In the genomic region with DNA sequence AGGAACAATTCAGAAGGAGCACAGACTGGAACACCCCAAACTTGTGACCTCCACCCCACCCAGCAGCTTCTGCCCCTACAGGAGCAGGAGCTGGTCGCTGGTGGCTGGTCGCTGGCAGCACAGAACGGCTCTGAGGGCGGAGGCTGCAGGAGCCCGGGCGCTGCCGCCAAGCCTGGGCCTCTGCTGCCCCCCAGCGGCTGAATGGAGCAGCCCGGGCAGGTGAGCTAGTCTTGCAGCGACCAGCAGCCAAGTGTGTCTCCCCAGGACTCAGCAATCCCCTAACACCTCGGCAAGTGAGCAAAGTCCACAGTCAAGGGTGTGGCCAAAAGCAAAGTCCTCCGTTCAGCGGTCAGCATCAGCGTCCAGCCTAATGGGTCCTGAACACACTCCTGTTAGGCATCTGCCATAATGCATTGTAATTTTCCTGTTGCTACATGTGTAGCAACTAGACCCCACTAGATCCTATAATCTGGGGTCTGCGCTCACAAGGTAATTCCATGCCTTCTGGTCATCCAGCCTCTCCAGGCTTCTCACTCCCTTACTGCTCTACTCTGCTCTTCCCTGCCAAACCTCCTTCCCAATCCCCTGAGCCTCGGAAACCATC, we compare ENCODE assay signal across 8 cellular contexts. TPM values are rescaled to one million over a fixed set of nuclear protein-coding genes. Genes with fewer than 3 reads are reported as not detected.
A peak's percentile ranks its signal among the peaks of the same experiment; 100 is the strongest.
DNase-seq lines count a peak whose midpoint lies in the region; ATAC-seq, FAIRE-seq and TF ChIP-seq lines count a peak whose summit lies in the region.

No MANE protein-coding gene starts in this region.

- POLR2A ChIA-PET in endothelial cell of umbilical vein (lab: Charles Lee), result no interaction called here

- DNase-seq in GM13976 (ENCODE audit: low spot score), result peak; percentile 91
- DNase-seq in HPDE6-E6E7 (ENCODE audit: extremely low spot score), result peak; percentile 88
- peak; percentile 37 for DNase-seq in NOMO-1 treated with DMSO at 0.1 percent for 48 hours (lab: John Stamatoyannopoulos, UW; ENCODE audit: unreplicated experiment)
- DNase-seq in activated CD8-positive, alpha-beta memory T cell treated with anti-CD3 and anti-CD28 coated beads, Interleukin-2, amount 50 U/mL, for 1 hour (ENCODE audit: extremely low read depth), result peak; percentile 21
- DNase-seq in endothelial cell of umbilical vein (ENCODE audit: low read depth, low spot score), result peak; percentile 61
- DNase-seq in mucosa of gallbladder (ENCODE audit: low spot score), result peak; percentile 92
- peak; percentile 75 for DNase-seq in stimulated activated CD8-positive, alpha-beta memory T cell treated with anti-CD3 and anti-CD28 coated beads, Interleukin-4, amount 100 ng/mL, for 24 hours (ENCODE audit: low read depth)

- intact Hi-C loops in endothelial cell of umbilical vein (cut with micrococcal nuclease), result loop anchor here (1.0 kb wide), 1 partner anchor 1109 kb away; no protein-coding TSS in a partner anchor

- H3K27me3 ChIP-seq in endothelial cell of umbilical vein (ENCODE audit: control insufficient read depth in 2 of 2, insufficient read depth in 2 of 2, low read length in 2 of 2), result peaks cover 2 to 3% of the 10 kb centered on the region in 2 experiments

- H3K9me1 ChIP-seq in endothelial cell of umbilical vein (replicated peaks; ENCODE audit: control insufficient read depth, extremely low read depth, insufficient read depth, low read length), result no peaks in the 10 kb centered on the region

- H3K9me3 ChIP-seq in endothelial cell of umbilical vein (replicated peaks; ENCODE audit: control insufficient read depth, insufficient read depth, low read length), result no peaks in the 10 kb centered on the region

- H3K4me3 ChIP-seq in endothelial cell of umbilical vein (replicated peaks in 1 of 3; ENCODE audit: insufficient read depth in 1 of 3, low read depth in 1 of 3, low read length in 3 of 3), result no peak overlapping the region

- CTCF ChIA-PET in endothelial cell of umbilical vein (lab: Charles Lee), result interaction anchor here (0.6 to 7.8 kb wide), 23 partner anchors 8 to 1131 kb away, joined by 3 to 338 read pairs (median 4); a partner anchor contains a TSS

- H3K9ac ChIP-seq in endothelial cell of umbilical vein (replicated peaks; ENCODE audit: extremely low read depth, insufficient read depth, low read length), result no peak overlapping the region

- no peak for TF ChIP-seq POLR2A in endothelial cell of umbilical vein (IDR thresholded peaks at IDR 0.05; ENCODE audit: low read depth, low read length)

- peak; percentile 56 for FAIRE-seq in endothelial cell of umbilical vein (lab: Jason Lieb, UNC)

- TF ChIP-seq CTCF in GM13976 (IDR thresholded peaks at IDR 0.05; ENCODE audit: borderline replicate concordance, control extremely low read depth, extremely low read depth, insufficient read depth, missing control alignments), result peak; percentile 98
- TF ChIP-seq CTCF in endothelial cell of umbilical vein (IDR thresholded peaks at IDR 0.05; ENCODE audit: extremely low read depth in 1 of 2, insufficient read depth in 1 of 2, low read depth in 1 of 2, low read length in 2 of 2), result peak; percentile 93 to 99

- dilution Hi-C loops in endothelial cell of umbilical vein (cut with MboI; ENCODE audit: extremely low pct_ligation_motif_present, low sequenced_read_pairs), result no loop called here

- in situ Hi-C loops in GM13976 (cut with MboI; ENCODE audit: low sequenced_read_pairs, unreplicated experiment), result no loop called here

- no peak overlapping the region for H3K4me2 ChIP-seq in endothelial cell of umbilical vein (ENCODE audit: insufficient read depth, low read length)

- no peaks in the 10 kb centered on the region for H4K20me1 ChIP-seq in endothelial cell of umbilical vein (replicated peaks; ENCODE audit: control insufficient read depth, extremely low read depth, insufficient read depth, low read length)

- H3K27ac ChIP-seq in endothelial cell of umbilical vein (ENCODE audit: insufficient read depth, low read depth, low read length), result no peak overlapping the region

- H2AFZ ChIP-seq in endothelial cell of umbilical vein (ENCODE audit: low read depth, low read length), result no peak overlapping the region

- no peaks in the 10 kb centered on the region for H3K4me1 ChIP-seq in endothelial cell of umbilical vein (ENCODE audit: control insufficient read depth, extremely low read depth, insufficient read depth, low read length)

- ATAC-seq in GM21447 (IDR thresholded peaks at IDR 0.05; ENCODE audit: unreplicated experiment), result no peak

- H3K79me2 ChIP-seq in endothelial cell of umbilical vein (ENCODE audit: control insufficient read depth, insufficient read depth, low read length), result no peaks in the 10 kb centered on the region

- BruUV-seq in endothelial cell of umbilical vein (replicated peaks; lab: Mats Ljungman, UMichigan), result no TSS peak

- no peaks in the 10 kb centered on the region for H3K36me3 ChIP-seq in endothelial cell of umbilical vein (ENCODE audit: control insufficient read depth in 2 of 2, extremely low read depth in 1 of 2, insufficient read depth in 2 of 2, low read length in 2 of 2)

TF ChIP-seq in endothelial cell of umbilical vein, 7 proteins besides CTCF, POLR2A, EP300 and RAD21:
- TF ChIP-seq GATA2 (IDR thresholded peaks at IDR 0.05; ENCODE audit: insufficient read depth, insufficient read length, low read depth, low read length), result no peak

RNA-seq across cellular contexts. Expression of a gene that starts 12.1 kb away (rescaled TPM):
- total RNA-seq in endothelial cell of umbilical vein (not detected in 2 replicates), mucosa of gallbladder (6.2 TPM)
- not detected in 2 replicates for polyA plus RNA-seq in endothelial cell of umbilical vein
- not detected in 2 replicates for polyA plus RNA-seq in endothelial cell of umbilical vein (2011; cell fraction: cytosol; rRNA removed)
- polyA plus RNA-seq in endothelial cell of umbilical vein (2011; cell fraction: nucleus; rRNA removed), result not detected in 2 replicates
- polyA plus RNA-seq in endothelial cell of umbilical vein (2012), result not detected in 2 replicates
- polyA minus RNA-seq in endothelial cell of umbilical vein, result not detected in 2 replicates
- polyA minus RNA-seq in endothelial cell of umbilical vein (2011; cell fraction: cytosol; rRNA and poly(A)+ RNA removed), result 4.1 TPM
- polyA minus RNA-seq in endothelial cell of umbilical vein (2011; cell fraction: nucleus; rRNA and poly(A)+ RNA removed), result not detected in 2 replicates

RNA-seq across cellular contexts. Expression of a gene that starts 16.8 kb away (rescaled TPM):
- total RNA-seq in endothelial cell of umbilical vein (not detected in 2 replicates), mucosa of gallbladder (6.1 TPM)
- not detected in 2 replicates for polyA plus RNA-seq in endothelial cell of umbilical vein
- polyA plus RNA-seq in endothelial cell of umbilical vein (2011; cell fraction: cytosol; rRNA removed), result not detected in 2 replicates
- not detected in 2 replicates for polyA plus RNA-seq in endothelial cell of umbilical vein (2011; cell fraction: nucleus; rRNA removed)
- not detected in 2 replicates for polyA plus RNA-seq in endothelial cell of umbilical vein (2012)
- not detected in 2 replicates for polyA minus RNA-seq in endothelial cell of umbilical vein
- not detected for polyA minus RNA-seq in endothelial cell of umbilical vein (2011; cell fraction: cytosol; rRNA and poly(A)+ RNA removed)
- not detected in 2 replicates for polyA minus RNA-seq in endothelial cell of umbilical vein (2011; cell fraction: nucleus; rRNA and poly(A)+ RNA removed)

RNA-seq across cellular contexts. Expression of a gene that starts 38.2 kb away (rescaled TPM):
- total RNA-seq in endothelial cell of umbilical vein (not detected in 2 replicates), mucosa of gallbladder (6.3 TPM)
- polyA plus RNA-seq in endothelial cell of umbilical vein, result 0.05 TPM in 1 of 2 replicates, not detected in the other
- polyA plus RNA-seq in endothelial cell of umbilical vein (2011; cell fraction: cytosol; rRNA removed), result 0.03 TPM in 1 of 2 replicates, not detected in the other
- polyA plus RNA-seq in endothelial cell of umbilical vein (2011; cell fraction: nucleus; rRNA removed), result not detected in 2 replicates
- not detected in 2 replicates for polyA plus RNA-seq in endothelial cell of umbilical vein (2012)
- not detected in 2 replicates for polyA minus RNA-seq in endothelial cell of umbilical vein
- 11.2 TPM for polyA minus RNA-seq in endothelial cell of umbilical vein (2011; cell fraction: cytosol; rRNA and poly(A)+ RNA removed)
- 0.24 TPM in 1 of 2 replicates, not detected in the other for polyA minus RNA-seq in endothelial cell of umbilical vein (2011; cell fraction: nucleus; rRNA and poly(A)+ RNA removed)

RNA-seq across cellular contexts. Expression of a gene that starts 50.0 kb away (rescaled TPM):
- total RNA-seq in endothelial cell of umbilical vein (22.1 TPM in 2 replicates), mucosa of gallbladder (9.0 TPM)
- 175 and 265 TPM in 2 replicates for polyA plus RNA-seq in endothelial cell of umbilical vein
- 56.7 and 70.5 TPM in 2 replicates for polyA plus RNA-seq in endothelial cell of umbilical vein (2011; cell fraction: cytosol; rRNA removed)
- 21.7 and 27.7 TPM in 2 replicates for polyA plus RNA-seq in endothelial cell of umbilical vein (2011; cell fraction: nucleus; rRNA removed)
- 3.1 and 3.6 TPM in 2 replicates for polyA plus RNA-seq in endothelial cell of umbilical vein (2012)
- polyA minus RNA-seq in endothelial cell of umbilical vein, result 84.2 and 89.6 TPM in 2 replicates
- polyA minus RNA-seq in endothelial cell of umbilical vein (2011; cell fraction: cytosol; rRNA and poly(A)+ RNA removed), result not detected
- 15.0 and 19.9 TPM in 2 replicates for polyA minus RNA-seq in endothelial cell of umbilical vein (2011; cell fraction: nucleus; rRNA and poly(A)+ RNA removed)

Comparison
In these comparisons a context has a peak if more than half of its experiments do, and no peak if none do; other contexts are left out.
1. DNase-seq: peak in every context shown above with its lines; median percentile 92 in mucosa of gallbladder; 91 in GM13976; 88 in HPDE6-E6E7; 75 in stimulated activated CD8-positive, alpha-beta memory T cell treated with anti-CD3 and anti-CD28 coated beads, Interleukin-4, amount 100 ng/mL, for 24 hours; 61 in endothelial cell of umbilical vein; 37 in NOMO-1 treated with DMSO at 0.1 percent for 48 hours; 21 in activated CD8-positive, alpha-beta memory T cell treated with anti-CD3 and anti-CD28 coated beads, Interleukin-2, amount 50 U/mL, for 1 hour.